In genomic region chr9:95516736-95517558, GRCh38 we compare ENCODE assay signal across 1 cellular context.
A peak's percentile ranks its signal among the peaks of the same experiment; 100 is the strongest.
TF ChIP-seq lines count a peak whose summit lies in the region.

TSS of gene PTCH1 (minus strand) at chr9:95516971.

TF ChIP-seq in K562, 482 proteins besides CTCF, POLR2A, EP300 and RAD21 (continued from another document):
- peak; percentile 45; the same call in 1 of the 2 replicates for TF ChIP-seq RB1 (IDR thresholded peaks at IDR 0.05; ENCODE audit: low read depth)
- TF ChIP-seq TAF1 (IDR thresholded peaks at IDR 0.05; ENCODE audit: control insufficient read depth, extremely low read depth, insufficient read depth, low read length, severe bottlenecking) = peak; percentile 24
- TF ChIP-seq RFX7 (CRISPR knock-in tag; IDR thresholded peaks at IDR 0.05) = no peak
- TF ChIP-seq JUND (IDR thresholded peaks at IDR 0.05; ENCODE audit: borderline replicate concordance, low read depth, low read length) = no peak
- TF ChIP-seq JUND (tag; IDR thresholded peaks at IDR 0.05; ENCODE audit: borderline replicate concordance, low read depth, low read length) = no peak
- no peak for TF ChIP-seq HLTF (IDR thresholded peaks at IDR 0.05)
- no peak for TF ChIP-seq MED1 (CRISPR knock-in tag; IDR thresholded peaks at IDR 0.05; ENCODE audit: borderline replicate concordance)
- TF ChIP-seq CREB3L1 (IDR thresholded peaks at IDR 0.05; ENCODE audit: borderline replicate concordance, low read depth) = no peak
- no peak for TF ChIP-seq ZEB2 (IDR thresholded peaks at IDR 0.05)
- 0 out of 2 replicates have a peak, but pooled peaks have one; percentile 39 for TF ChIP-seq HMGXB4 (CRISPR knock-in tag; IDR thresholded peaks at IDR 0.05)
- TF ChIP-seq WHSC1 (IDR thresholded peaks at IDR 0.05; ENCODE audit: low read length) = no peak
- no peak for TF ChIP-seq IRF9 (tag; IDR thresholded peaks at IDR 0.05)
- TF ChIP-seq, protein P1, sequence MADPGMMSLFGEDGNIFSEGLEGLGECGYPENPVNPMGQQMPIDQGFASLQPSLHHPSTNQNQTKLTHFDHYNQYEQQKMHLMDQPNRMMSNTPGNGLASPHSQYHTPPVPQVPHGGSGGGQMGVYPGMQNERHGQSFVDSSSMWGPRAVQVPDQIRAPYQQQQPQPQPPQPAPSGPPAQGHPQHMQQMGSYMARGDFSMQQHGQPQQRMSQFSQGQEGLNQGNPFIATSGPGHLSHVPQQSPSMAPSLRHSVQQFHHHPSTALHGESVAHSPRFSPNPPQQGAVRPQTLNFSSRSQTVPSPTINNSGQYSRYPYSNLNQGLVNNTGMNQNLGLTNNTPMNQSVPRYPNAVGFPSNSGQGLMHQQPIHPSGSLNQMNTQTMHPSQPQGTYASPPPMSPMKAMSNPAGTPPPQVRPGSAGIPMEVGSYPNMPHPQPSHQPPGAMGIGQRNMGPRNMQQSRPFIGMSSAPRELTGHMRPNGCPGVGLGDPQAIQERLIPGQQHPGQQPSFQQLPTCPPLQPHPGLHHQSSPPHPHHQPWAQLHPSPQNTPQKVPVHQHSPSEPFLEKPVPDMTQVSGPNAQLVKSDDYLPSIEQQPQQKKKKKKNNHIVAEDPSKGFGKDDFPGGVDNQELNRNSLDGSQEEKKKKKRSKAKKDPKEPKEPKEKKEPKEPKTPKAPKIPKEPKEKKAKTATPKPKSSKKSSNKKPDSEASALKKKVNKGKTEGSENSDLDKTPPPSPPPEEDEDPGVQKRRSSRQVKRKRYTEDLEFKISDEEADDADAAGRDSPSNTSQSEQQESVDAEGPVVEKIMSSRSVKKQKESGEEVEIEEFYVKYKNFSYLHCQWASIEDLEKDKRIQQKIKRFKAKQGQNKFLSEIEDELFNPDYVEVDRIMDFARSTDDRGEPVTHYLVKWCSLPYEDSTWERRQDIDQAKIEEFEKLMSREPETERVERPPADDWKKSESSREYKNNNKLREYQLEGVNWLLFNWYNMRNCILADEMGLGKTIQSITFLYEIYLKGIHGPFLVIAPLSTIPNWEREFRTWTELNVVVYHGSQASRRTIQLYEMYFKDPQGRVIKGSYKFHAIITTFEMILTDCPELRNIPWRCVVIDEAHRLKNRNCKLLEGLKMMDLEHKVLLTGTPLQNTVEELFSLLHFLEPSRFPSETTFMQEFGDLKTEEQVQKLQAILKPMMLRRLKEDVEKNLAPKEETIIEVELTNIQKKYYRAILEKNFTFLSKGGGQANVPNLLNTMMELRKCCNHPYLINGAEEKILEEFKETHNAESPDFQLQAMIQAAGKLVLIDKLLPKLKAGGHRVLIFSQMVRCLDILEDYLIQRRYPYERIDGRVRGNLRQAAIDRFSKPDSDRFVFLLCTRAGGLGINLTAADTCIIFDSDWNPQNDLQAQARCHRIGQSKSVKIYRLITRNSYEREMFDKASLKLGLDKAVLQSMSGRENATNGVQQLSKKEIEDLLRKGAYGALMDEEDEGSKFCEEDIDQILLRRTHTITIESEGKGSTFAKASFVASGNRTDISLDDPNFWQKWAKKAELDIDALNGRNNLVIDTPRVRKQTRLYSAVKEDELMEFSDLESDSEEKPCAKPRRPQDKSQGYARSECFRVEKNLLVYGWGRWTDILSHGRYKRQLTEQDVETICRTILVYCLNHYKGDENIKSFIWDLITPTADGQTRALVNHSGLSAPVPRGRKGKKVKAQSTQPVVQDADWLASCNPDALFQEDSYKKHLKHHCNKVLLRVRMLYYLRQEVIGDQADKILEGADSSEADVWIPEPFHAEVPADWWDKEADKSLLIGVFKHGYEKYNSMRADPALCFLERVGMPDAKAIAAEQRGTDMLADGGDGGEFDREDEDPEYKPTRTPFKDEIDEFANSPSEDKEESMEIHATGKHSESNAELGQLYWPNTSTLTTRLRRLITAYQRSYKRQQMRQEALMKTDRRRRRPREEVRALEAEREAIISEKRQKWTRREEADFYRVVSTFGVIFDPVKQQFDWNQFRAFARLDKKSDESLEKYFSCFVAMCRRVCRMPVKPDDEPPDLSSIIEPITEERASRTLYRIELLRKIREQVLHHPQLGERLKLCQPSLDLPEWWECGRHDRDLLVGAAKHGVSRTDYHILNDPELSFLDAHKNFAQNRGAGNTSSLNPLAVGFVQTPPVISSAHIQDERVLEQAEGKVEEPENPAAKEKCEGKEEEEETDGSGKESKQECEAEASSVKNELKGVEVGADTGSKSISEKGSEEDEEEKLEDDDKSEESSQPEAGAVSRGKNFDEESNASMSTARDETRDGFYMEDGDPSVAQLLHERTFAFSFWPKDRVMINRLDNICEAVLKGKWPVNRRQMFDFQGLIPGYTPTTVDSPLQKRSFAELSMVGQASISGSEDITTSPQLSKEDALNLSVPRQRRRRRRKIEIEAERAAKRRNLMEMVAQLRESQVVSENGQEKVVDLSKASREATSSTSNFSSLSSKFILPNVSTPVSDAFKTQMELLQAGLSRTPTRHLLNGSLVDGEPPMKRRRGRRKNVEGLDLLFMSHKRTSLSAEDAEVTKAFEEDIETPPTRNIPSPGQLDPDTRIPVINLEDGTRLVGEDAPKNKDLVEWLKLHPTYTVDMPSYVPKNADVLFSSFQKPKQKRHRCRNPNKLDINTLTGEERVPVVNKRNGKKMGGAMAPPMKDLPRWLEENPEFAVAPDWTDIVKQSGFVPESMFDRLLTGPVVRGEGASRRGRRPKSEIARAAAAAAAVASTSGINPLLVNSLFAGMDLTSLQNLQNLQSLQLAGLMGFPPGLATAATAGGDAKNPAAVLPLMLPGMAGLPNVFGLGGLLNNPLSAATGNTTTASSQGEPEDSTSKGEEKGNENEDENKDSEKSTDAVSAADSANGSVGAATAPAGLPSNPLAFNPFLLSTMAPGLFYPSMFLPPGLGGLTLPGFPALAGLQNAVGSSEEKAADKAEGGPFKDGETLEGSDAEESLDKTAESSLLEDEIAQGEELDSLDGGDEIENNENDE (IDR thresholded peaks at IDR 0.05; ENCODE audit: low read depth, low read length) = no peak
- TF ChIP-seq HIVEP1 (CRISPR knock-in tag; IDR thresholded peaks at IDR 0.05) = no peak
- TF ChIP-seq TSHZ1 (CRISPR knock-in tag; IDR thresholded peaks at IDR 0.05) = no peak
- TF ChIP-seq TFAM (CRISPR knock-in tag; conservative IDR thresholded peaks at IDR 0.05) = no peak
- no peak for TF ChIP-seq ZNF12 (CRISPR knock-in tag; IDR thresholded peaks at IDR 0.05)
- TF ChIP-seq, protein P2, sequence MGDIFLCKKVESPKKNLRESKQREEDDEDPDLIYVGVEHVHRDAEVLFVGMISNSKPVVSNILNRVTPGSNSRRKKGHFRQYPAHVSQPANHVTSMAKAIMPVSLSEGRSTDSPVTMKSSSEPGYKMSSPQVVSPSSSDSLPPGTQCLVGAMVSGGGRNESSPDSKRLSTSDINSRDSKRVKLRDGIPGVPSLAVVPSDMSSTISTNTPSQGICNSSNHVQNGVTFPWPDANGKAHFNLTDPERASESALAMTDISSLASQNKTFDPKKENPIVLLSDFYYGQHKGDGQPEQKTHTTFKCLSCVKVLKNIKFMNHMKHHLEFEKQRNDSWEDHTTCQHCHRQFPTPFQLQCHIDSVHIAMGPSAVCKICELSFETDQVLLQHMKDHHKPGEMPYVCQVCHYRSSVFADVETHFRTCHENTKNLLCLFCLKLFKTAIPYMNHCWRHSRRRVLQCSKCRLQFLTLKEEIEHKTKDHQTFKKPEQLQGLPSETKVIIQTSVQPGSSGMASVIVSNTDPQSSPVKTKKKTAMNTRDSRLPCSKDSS (IDR thresholded peaks at IDR 0.05; ENCODE audit: low read depth, partially characterized antibody) = no peak
- no peak for TF ChIP-seq GABPB1 (CRISPR knock-in tag; IDR thresholded peaks at IDR 0.05)
- no peak for TF ChIP-seq ZNF830 (CRISPR knock-in tag; IDR thresholded peaks at IDR 0.05)
- no peak for TF ChIP-seq DIDO1 (tag; IDR thresholded peaks at IDR 0.05; ENCODE audit: low read depth)
- no peak for TF ChIP-seq ZNF354B (CRISPR knock-in tag; IDR thresholded peaks at IDR 0.05)
- peak in 1 of 3 experiments; percentile 30 for TF ChIP-seq YY1 (IDR thresholded peaks at IDR 0.05; ENCODE audit: borderline replicate concordance in 1 of 3, control insufficient read depth in 1 of 3, extremely low read depth in 1 of 3, insufficient read depth in 3 of 3, insufficient read length in 1 of 3, insufficient replicate concordance in 2 of 3, low read depth in 1 of 3, low read length in 2 of 3)
- 0 out of 2 replicates have a peak, but pooled peaks have one; percentile 53 for TF ChIP-seq HDAC2 (IDR thresholded peaks at IDR 0.05)
- TF ChIP-seq ETV5 (CRISPR knock-in tag; IDR thresholded peaks at IDR 0.05; ENCODE audit: low read depth) = peak; percentile 53; the same call in 1 of the 2 replicates
- peak; percentile 54; the same call in 1 of the 2 replicates for TF ChIP-seq SMARCA4 (IDR thresholded peaks at IDR 0.05)
- TF ChIP-seq TCF3 (CRISPR knock-in tag; IDR thresholded peaks at IDR 0.05) = peak; percentile 35; the same call in 1 of the 2 replicates
- peak; percentile 87 for TF ChIP-seq USF2 (CRISPR knock-in tag; IDR thresholded peaks at IDR 0.05)
- peak; percentile 75 for TF ChIP-seq BHLHE40 (IDR thresholded peaks at IDR 0.05; ENCODE audit: low read length)
- peak; percentile 28; the same call in 1 of the 2 replicates for TF ChIP-seq MYC (IDR thresholded peaks at IDR 0.05; ENCODE audit: low read depth, low read length)
- no peak for TF ChIP-seq MYC (CRISPR knock-in tag; IDR thresholded peaks at IDR 0.05; ENCODE audit: borderline replicate concordance, low read depth)
- TF ChIP-seq GABPA (tag; conservative IDR thresholded peaks at IDR 0.05; ENCODE audit: low read depth) = no peak
- no peak for TF ChIP-seq HOXB6 (CRISPR knock-in tag; IDR thresholded peaks at IDR 0.05; ENCODE audit: borderline replicate concordance)
- TF ChIP-seq ATF7 (IDR thresholded peaks at IDR 0.05) = 0 out of 2 replicates have a peak, but pooled peaks have one; percentile 24
